14 cellular contexts compared by ENCODE assay signal in genomic region chr17:76148015-76148326, GRCh38. TPM values are rescaled to one million over a fixed set of nuclear protein-coding genes. Genes with fewer than 3 reads are reported as not detected.
DNase-seq lines count a peak whose midpoint lies in the region; ATAC-seq and TF ChIP-seq lines count a peak whose summit lies in the region.
"Had no signal": no experiment of that assay in that cellular context is flagged by ENCODE, and none has a peak within 500 bp of the region (broad histone marks: within the 10 kb centered on the region; RNA-seq: fewer than 3 reads in every experiment).

No MANE protein-coding gene starts in this region.

- intact Hi-C loops in natural killer cell (cut with micrococcal nuclease): no loop called here

- peaks cover 37 to 52% of the 10 kb centered on the region in 2 donors for H3K4me1 Mint-ChIP-seq in natural killer cell treated with Interleukin-12 subunit alpha and Interleukin-12 subunit beta and Interleukin-15 and Interleukin-18, amount 100 ng/mL, for 72 hours (ENCODE audit: low read depth in 2 of 2)
- H3K4me1 Mint-ChIP-seq in natural killer cell: peaks cover 40 to 42% of the 10 kb centered on the region in 2 donors
- no peaks in the 10 kb centered on the region for H3K4me1 Mint-ChIP-seq in HFFc6 (ENCODE audit: low read depth)
- H3K4me1 Mint-ChIP-seq in chondrocyte (ENCODE audit: low read depth): peaks cover 4% of the 10 kb centered on the region

- H3K36me3 Mint-ChIP-seq in natural killer cell treated with Interleukin-12 subunit alpha and Interleukin-12 subunit beta and Interleukin-15 and Interleukin-18, amount 100 ng/mL, for 72 hours: no peaks in the 10 kb centered on the region
- H3K36me3 Mint-ChIP-seq in natural killer cell (no peaks in the 10 kb centered on the region), HFFc6 (ENCODE audit: low read depth) (no peaks in the 10 kb centered on the region), chondrocyte (ENCODE audit: low read depth) (no peaks in the 10 kb centered on the region)

- no peak for TF ChIP-seq CTCF in natural killer cell (IDR thresholded peaks at IDR 0.05)
- TF ChIP-seq CTCF in HFFc6 (IDR thresholded peaks at IDR 0.05): peak; percentile 42; the same call in 1 of the 2 replicates
- TF ChIP-seq CTCF in chondrocyte (IDR thresholded peaks at IDR 0.05): peak; percentile 3

- H3K27ac Mint-ChIP-seq in natural killer cell treated with Interleukin-12 subunit alpha and Interleukin-12 subunit beta and Interleukin-15 and Interleukin-18, amount 100 ng/mL, for 72 hours: peak overlapping the region; percentile 98 to 99
- H3K27ac Mint-ChIP-seq in natural killer cell (peak overlapping the region in 1 of 2 donors; percentile 16), HFFc6 (no peak overlapping the region), chondrocyte (ENCODE audit: unreplicated experiment) (no peak overlapping the region)

- no peak for DNase-seq in natural killer cell treated with Interleukin-12 subunit alpha and Interleukin-12 subunit beta and Interleukin-15 and Interleukin-18, amount 100 ng/mL, for 72 hours (ENCODE audit: low spot score)
- DNase-seq in natural killer cell (no peak), HFFc6 (no peak), chondrocyte (ENCODE audit: low spot score) (no peak), G401 (ENCODE audit: low spot score) (no peak), cerebellar cortex (ENCODE audit: low spot score) (no peak)
- DNase-seq: NCI-H1048, NCI-H1436, NCI-H1930, NCI-H524 treated with DMSO at 0.1 percent for 48 hours had no signal

- H3K4me3 Mint-ChIP-seq in natural killer cell treated with Interleukin-12 subunit alpha and Interleukin-12 subunit beta and Interleukin-15 and Interleukin-18, amount 100 ng/mL, for 72 hours: no peak overlapping the region
- no peak overlapping the region for H3K4me3 Mint-ChIP-seq in natural killer cell
- no peak overlapping the region for H3K4me3 Mint-ChIP-seq in HFFc6
- H3K4me3 Mint-ChIP-seq in chondrocyte (ENCODE audit: unreplicated experiment): no peak overlapping the region

- no peak for ATAC-seq in natural killer cell treated with Interleukin-12 subunit alpha and Interleukin-12 subunit beta and Interleukin-15 and Interleukin-18, amount 100 ng/mL, for 72 hours
- ATAC-seq in natural killer cell (no peak), HG02870 (IDR thresholded peaks at IDR 0.05; ENCODE audit: unreplicated experiment) (no peak), HG03135 (IDR thresholded peaks at IDR 0.05; ENCODE audit: unreplicated experiment) (no peak)

- in situ Hi-C loops in G401 (cut with HindIII; ENCODE audit: low sequenced_read_pairs): no loop called here

- no peaks in the 10 kb centered on the region for H3K27me3 Mint-ChIP-seq in natural killer cell treated with Interleukin-12 subunit alpha and Interleukin-12 subunit beta and Interleukin-15 and Interleukin-18, amount 100 ng/mL, for 72 hours
- H3K27me3 Mint-ChIP-seq in natural killer cell (ENCODE audit: low read depth in 2 of 2) (no peaks in the 10 kb centered on the region), HFFc6 (ENCODE audit: insufficient read depth) (peaks cover 13% of the 10 kb centered on the region), chondrocyte (ENCODE audit: low read depth) (no peaks in the 10 kb centered on the region)

- H3K9me3 Mint-ChIP-seq in natural killer cell treated with Interleukin-12 subunit alpha and Interleukin-12 subunit beta and Interleukin-15 and Interleukin-18, amount 100 ng/mL, for 72 hours: no peaks in the 10 kb centered on the region
- H3K9me3 Mint-ChIP-seq in natural killer cell (no peaks in the 10 kb centered on the region), HFFc6 (no peaks in the 10 kb centered on the region), chondrocyte (ENCODE audit: low read depth) (no peaks in the 10 kb centered on the region)

RNA-seq across cellular contexts. Expression of gene FOXJ1, which starts 6.9 kb away (rescaled TPM):
- under 1 TPM; 0.48 to 0.95 TPM for total RNA-seq in natural killer cell treated with Interleukin-12 subunit alpha and Interleukin-12 subunit beta and Interleukin-15 and Interleukin-18, amount 100 ng/mL, for 72 hours
- total RNA-seq in natural killer cell: under 1 TPM; 0.21 to 0.93 (median 0.36) TPM
- total RNA-seq in HFFc6 (2021; fragmentation: NEBNext Ultra II Directional; extraction: Animal tissue kit (Norgen Biotek cat#: 25700)): not detected
- total RNA-seq in chondrocyte: 0.12 TPM in 1 of 3 replicates, not detected in the others
- 0.62 and 0.85 TPM in 2 replicates for total RNA-seq in G401 (2014; rRNA removed; shearing (Covaris generic))
- total RNA-seq: M059J, SJSA1 had no signal

RNA-seq across cellular contexts. Expression of gene EXOC7, which starts 44.4 kb away (rescaled TPM):
- 100 to 1,000 TPM; 134 to 163 TPM for total RNA-seq in natural killer cell treated with Interleukin-12 subunit alpha and Interleukin-12 subunit beta and Interleukin-15 and Interleukin-18, amount 100 ng/mL, for 72 hours
- total RNA-seq in natural killer cell: 100 to 1,000 TPM; 130 to 149 (median 142) TPM
- total RNA-seq in HFFc6 (2021; fragmentation: NEBNext Ultra II Directional; extraction: Animal tissue kit (Norgen Biotek cat#: 25700)): 100 to 1,000 TPM; 134 to 157 (median 144) TPM
- 129 to 180 TPM (median 131 TPM) in 3 replicates for total RNA-seq in chondrocyte
- total RNA-seq in G401 (2014; rRNA removed; shearing (Covaris generic)): 83.1 and 92.2 TPM in 2 replicates

Comparison
In these comparisons a context has a peak if more than half of its experiments do, and no peak if none do; other contexts are left out.
1. H3K27ac Mint-ChIP-seq: peak in natural killer cell treated with Interleukin-12 subunit alpha and Interleukin-12 subunit beta and Interleukin-15 and Interleukin-18, amount 100 ng/mL, for 72 hours (2 of 2); none in HFFc6 (single experiment) and chondrocyte (single experiment).